In genomic region chr12:95205016-95205415, GRCh38 we compare ENCODE assay signal across 11 cellular contexts. TPM values are rescaled to one million over a fixed set of nuclear protein-coding genes. Genes with fewer than 3 reads are reported as not detected.
A peak's percentile ranks its signal among the peaks of the same experiment; 100 is the strongest.
DNase-seq lines count a peak whose midpoint lies in the region; ATAC-seq and TF ChIP-seq lines count a peak whose summit lies in the region.
"Had no signal": no experiment of that assay in that cellular context is flagged by ENCODE, and none has a peak within 500 bp of the region (broad histone marks: within the 10 kb centered on the region; RNA-seq: fewer than 3 reads in every experiment).

No MANE protein-coding gene starts in this region.

- intact Hi-C loops in Right ventricle myocardium superior (cut with DNase I) (no loop called here), left ventricle myocardium superior (cut with micrococcal nuclease) (no loop called here), dorsolateral prefrontal cortex (cut with DNase I) (no loop called here), upper lobe of right lung (cut with DNase I) (no loop called here), aorta (cut with DNase I) (no loop called here)

- DNase-seq in Right ventricle myocardium superior = no peak
- DNase-seq in left ventricle myocardium superior = no peak
- DNase-seq in dorsolateral prefrontal cortex = no peak
- DNase-seq in upper lobe of right lung = no peak
- DNase-seq in aorta = no peak
- no peak for DNase-seq in NCI-H2227 treated with DMSO at 0.1 percent for 48 hours (lab: John Stamatoyannopoulos, UW)
- DNase-seq: 8988T; activated CD8-positive, alpha-beta T cell treated with anti-CD3 and anti-CD28 coated beads, Interleukin-2, amount 10 ng/mL, durations not matched to agents 7 days and 5 days; NCI-H526 treated with DMSO at 0.1 percent for 48 hours had no signal

- no peak overlapping the region for H3K9ac ChIP-seq in mucosa of rectum (ENCODE audit: low read depth in 1 of 2, low read length in 2 of 2)

- TF ChIP-seq CTCF in dorsolateral prefrontal cortex (IDR thresholded peaks at IDR 0.05 in 54 of 56, conservative IDR thresholded peaks at IDR 0.05 in 2 of 56; ENCODE audit: low read depth in 1 of 56, partially characterized antibody in 56 of 56) (no peak), upper lobe of right lung (IDR thresholded peaks at IDR 0.05) (no peak)

- H3K4me3 ChIP-seq in dorsolateral prefrontal cortex (no peak overlapping the region), mucosa of rectum (ENCODE audit: low read length in 2 of 2) (no peak overlapping the region), upper lobe of right lung (no peak overlapping the region), aorta (ENCODE audit: low read length in 2 of 2) (no peak overlapping the region)

- ATAC-seq in Right ventricle myocardium superior (ENCODE audit: poor library complexity) (peak; percentile 8), left ventricle myocardium superior (no peak), upper lobe of right lung (no peak), HG02973 (IDR thresholded peaks at IDR 0.05; ENCODE audit: unreplicated experiment) (no peak), aorta (ENCODE audit: low FRiP score) (no peak)
- ATAC-seq: activated CD8-positive, alpha-beta T cell treated with anti-CD3 and anti-CD28 coated beads, Interleukin-2, amount 10 ng/mL, durations not matched to agents 7 days and 5 days had no signal

- no peaks in the 10 kb centered on the region for H3K27me3 ChIP-seq in dorsolateral prefrontal cortex
- no peaks in the 10 kb centered on the region for H3K27me3 ChIP-seq in mucosa of rectum (ENCODE audit: control insufficient read depth in 2 of 2, insufficient read depth in 2 of 2, low read length in 2 of 2)
- no peaks in the 10 kb centered on the region for H3K27me3 ChIP-seq in upper lobe of right lung
- H3K27me3 ChIP-seq in aorta (ENCODE audit: control insufficient read depth in 1 of 2, insufficient read depth in 2 of 2, low read length in 1 of 2) = no peaks in the 10 kb centered on the region

- H3K9me3 ChIP-seq in mucosa of rectum (ENCODE audit: control insufficient read depth in 2 of 2, low read length in 2 of 2) (no peaks in the 10 kb centered on the region), upper lobe of right lung (no peaks in the 10 kb centered on the region), aorta (ENCODE audit: control insufficient read depth, low read length) (no peaks in the 10 kb centered on the region)

- H3K36me3 ChIP-seq in mucosa of rectum (ENCODE audit: control insufficient read depth in 2 of 2, insufficient read depth in 2 of 2, low read length in 2 of 2) (no peaks in the 10 kb centered on the region), upper lobe of right lung (no peaks in the 10 kb centered on the region), aorta (ENCODE audit: control insufficient read depth in 1 of 2, insufficient read depth in 2 of 2, low read length in 1 of 2) (no peaks in the 10 kb centered on the region)

- 100% methylated on average over 1 of the region's 1 CpG for WGBS in aorta, 2 donors

- H3K27ac ChIP-seq in dorsolateral prefrontal cortex (peak overlapping the region in 55 of 59 donors; percentile 6 to 87 (median 70)), mucosa of rectum (ENCODE audit: low read depth in 2 of 2, low read length in 2 of 2) (peak overlapping the region; percentile 25 to 41), upper lobe of right lung (peak overlapping the region; percentile 71), aorta (ENCODE audit: low read depth in 1 of 2, low read length in 2 of 2) (peak overlapping the region in 1 of 2 donors; percentile 67)

- H3K4me1 ChIP-seq in mucosa of rectum (ENCODE audit: control insufficient read depth in 2 of 2, insufficient read depth in 2 of 2, low read length in 2 of 2) (peaks cover 12 to 21% of the 10 kb centered on the region in 2 donors), upper lobe of right lung (peaks cover 60% of the 10 kb centered on the region), aorta (ENCODE audit: control insufficient read depth in 1 of 2, insufficient read depth in 2 of 2, low read length in 2 of 2) (peaks cover 0 to 15% of the 10 kb centered on the region in 2 donors)

RNA-seq across cellular contexts. Expression of gene FGD6, which starts 12.3 kb away (rescaled TPM):
- 22.7 TPM for total RNA-seq in Right ventricle myocardium superior
- 23.5 TPM for total RNA-seq in left ventricle myocardium superior
- total RNA-seq in dorsolateral prefrontal cortex = 10 to 100 TPM; 10.5 to 41.6 (median 21.8) TPM
- total RNA-seq in upper lobe of right lung = 28.8 TPM
- total RNA-seq in aorta = 10 to 100 TPM in 1 of 2 donors, 1 to 10 TPM in 1; 8.9 to 15.5 TPM
- polyA plus RNA-seq in aorta = 1 to 10 TPM in 1 of 2 donors, under 1 TPM in 1; 0.95 to 1.4 TPM

RNA-seq across cellular contexts. Expression of gene VEZT, which starts 12.6 kb away (rescaled TPM):
- total RNA-seq in Right ventricle myocardium superior = 55.5 TPM
- total RNA-seq in left ventricle myocardium superior = 59.0 TPM
- 100 to 1,000 TPM in 96 of 120 experiments, 10 to 100 TPM in 24; 79.5 to 165 (median 110) TPM for total RNA-seq in dorsolateral prefrontal cortex
- 69.9 TPM for total RNA-seq in upper lobe of right lung
- 100 to 1,000 TPM in 1 of 2 donors, 10 to 100 TPM in 1; 81.0 to 103 TPM for total RNA-seq in aorta
- polyA plus RNA-seq in aorta = 10 to 100 TPM; 39.0 to 56.8 TPM
